In the genomic region with DNA sequence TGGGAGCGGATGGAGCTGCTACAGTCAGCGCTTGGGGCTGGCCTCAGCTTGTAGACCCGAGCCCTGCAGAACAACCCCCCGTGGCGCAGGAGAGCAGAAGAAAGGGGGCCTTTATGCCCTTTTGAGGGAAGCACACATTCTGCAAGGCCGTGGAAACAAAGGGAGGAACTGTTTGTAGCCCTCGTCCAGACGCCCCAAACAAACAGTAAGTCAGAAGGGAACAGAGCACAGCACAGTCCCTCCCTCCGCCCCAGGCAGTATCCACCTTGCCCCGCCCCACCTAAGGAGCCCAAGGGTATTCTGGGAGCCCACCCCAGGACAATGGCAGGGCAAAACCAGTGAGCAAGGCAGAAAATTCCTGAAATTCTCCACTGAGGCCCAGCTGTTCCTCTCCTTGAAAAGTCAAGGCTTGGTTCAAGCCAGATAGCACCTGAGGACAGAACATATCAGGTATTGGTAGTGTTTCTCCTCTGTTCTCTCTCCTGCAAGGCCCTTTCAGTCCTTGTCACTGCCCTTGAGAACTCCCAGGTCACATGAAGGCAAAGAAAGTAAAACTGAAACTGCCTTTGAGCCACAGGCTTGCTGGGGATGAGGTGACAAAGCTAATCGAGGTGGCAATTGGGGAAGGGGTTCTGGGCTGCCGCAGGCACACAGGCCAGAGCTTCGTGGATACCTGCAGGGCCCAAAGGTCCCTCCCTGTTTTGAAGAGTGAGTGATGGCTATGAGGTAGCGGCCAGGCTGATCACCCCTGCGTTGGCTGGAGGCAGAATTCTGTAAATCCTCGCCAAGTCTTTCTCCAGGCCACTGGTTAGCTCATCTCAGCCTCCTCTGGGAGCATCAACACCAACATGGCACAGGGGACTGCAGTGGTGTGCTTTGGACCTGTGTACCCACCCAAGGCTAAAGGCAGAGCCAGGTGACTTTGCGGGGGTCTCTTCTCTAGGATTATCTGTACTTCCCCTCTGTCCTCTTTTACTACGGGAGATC, we compare ENCODE assay signal across 1 cellular context.
TF ChIP-seq lines count a peak whose summit lies in the region.

No MANE protein-coding gene starts in this region.

TF ChIP-seq in GM23338, 12 proteins besides CTCF, POLR2A, EP300 and RAD21:
- TF ChIP-seq, protein P1, sequence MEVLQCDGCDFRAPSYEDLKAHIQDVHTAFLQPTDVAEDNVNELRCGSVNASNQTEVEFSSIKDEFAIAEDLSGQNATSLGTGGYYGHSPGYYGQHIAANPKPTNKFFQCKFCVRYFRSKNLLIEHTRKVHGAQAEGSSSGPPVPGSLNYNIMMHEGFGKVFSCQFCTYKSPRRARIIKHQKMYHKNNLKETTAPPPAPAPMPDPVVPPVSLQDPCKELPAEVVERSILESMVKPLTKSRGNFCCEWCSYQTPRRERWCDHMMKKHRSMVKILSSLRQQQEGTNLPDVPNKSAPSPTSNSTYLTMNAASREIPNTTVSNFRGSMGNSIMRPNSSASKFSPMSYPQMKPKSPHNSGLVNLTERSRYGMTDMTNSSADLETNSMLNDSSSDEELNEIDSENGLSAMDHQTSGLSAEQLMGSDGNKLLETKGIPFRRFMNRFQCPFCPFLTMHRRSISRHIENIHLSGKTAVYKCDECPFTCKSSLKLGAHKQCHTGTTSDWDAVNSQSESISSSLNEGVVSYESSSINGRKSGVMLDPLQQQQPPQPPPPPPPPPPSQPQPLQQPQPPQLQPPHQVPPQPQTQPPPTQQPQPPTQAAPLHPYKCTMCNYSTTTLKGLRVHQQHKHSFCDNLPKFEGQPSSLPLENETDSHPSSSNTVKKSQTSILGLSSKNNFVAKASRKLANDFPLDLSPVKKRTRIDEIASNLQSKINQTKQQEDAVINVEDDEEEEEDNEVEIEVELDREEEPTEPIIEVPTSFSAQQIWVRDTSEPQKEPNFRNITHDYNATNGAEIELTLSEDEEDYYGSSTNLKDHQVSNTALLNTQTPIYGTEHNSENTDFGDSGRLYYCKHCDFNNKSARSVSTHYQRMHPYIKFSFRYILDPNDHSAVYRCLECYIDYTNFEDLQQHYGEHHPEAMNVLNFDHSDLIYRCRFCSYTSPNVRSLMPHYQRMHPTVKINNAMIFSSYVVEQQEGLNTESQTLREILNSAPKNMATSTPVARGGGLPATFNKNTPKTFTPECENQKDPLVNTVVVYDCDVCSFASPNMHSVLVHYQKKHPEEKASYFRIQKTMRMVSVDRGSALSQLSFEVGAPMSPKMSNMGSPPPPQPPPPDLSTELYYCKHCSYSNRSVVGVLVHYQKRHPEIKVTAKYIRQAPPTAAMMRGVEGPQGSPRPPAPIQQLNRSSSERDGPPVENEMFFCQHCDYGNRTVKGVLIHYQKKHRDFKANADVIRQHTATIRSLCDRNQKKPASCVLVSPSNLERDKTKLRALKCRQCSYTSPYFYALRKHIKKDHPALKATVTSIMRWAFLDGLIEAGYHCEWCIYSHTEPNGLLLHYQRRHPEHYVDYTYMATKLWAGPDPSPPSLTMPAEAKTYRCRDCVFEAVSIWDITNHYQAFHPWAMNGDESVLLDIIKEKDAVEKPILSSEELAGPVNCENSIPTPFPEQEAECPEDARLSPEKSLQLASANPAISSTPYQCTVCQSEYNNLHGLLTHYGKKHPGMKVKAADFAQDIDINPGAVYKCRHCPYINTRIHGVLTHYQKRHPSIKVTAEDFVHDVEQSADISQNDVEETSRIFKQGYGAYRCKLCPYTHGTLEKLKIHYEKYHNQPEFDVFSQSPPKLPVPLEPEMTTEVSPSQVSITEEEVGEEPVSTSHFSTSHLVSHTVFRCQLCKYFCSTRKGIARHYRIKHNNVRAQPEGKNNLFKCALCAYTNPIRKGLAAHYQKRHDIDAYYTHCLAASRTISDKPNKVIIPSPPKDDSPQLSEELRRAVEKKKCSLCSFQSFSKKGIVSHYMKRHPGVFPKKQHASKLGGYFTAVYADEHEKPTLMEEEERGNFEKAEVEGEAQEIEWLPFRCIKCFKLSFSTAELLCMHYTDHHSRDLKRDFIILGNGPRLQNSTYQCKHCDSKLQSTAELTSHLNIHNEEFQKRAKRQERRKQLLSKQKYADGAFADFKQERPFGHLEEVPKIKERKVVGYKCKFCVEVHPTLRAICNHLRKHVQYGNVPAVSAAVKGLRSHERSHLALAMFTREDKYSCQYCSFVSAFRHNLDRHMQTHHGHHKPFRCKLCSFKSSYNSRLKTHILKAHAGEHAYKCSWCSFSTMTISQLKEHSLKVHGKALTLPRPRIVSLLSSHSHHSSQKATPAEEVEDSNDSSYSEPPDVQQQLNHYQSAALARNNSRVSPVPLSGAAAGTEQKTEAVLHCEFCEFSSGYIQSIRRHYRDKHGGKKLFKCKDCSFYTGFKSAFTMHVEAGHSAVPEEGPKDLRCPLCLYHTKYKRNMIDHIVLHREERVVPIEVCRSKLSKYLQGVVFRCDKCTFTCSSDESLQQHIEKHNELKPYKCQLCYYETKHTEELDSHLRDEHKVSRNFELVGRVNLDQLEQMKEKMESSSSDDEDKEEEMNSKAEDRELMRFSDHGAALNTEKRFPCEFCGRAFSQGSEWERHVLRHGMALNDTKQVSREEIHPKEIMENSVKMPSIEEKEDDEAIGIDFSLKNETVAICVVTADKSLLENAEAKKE (CRISPR knock-in tag; IDR thresholded peaks at IDR 0.05), result no peak
- TF ChIP-seq NANOG (IDR thresholded peaks at IDR 0.05; ENCODE audit: borderline replicate concordance), result no peak
- TF ChIP-seq POLR2AphosphoS5 (IDR thresholded peaks at IDR 0.05; ENCODE audit: low read depth), result peak; percentile 42; the same call in 1 of the 2 replicates
- no peak for TF ChIP-seq EZH2 (IDR thresholded peaks at IDR 0.05; ENCODE audit: low read depth, unreplicated experiment)
- TF ChIP-seq CREB1 (CRISPR knock-in tag; IDR thresholded peaks at IDR 0.05; ENCODE audit: low read depth), result no peak
